ENCODE assay signal across 11 cellular contexts in genomic region chr18:9916814-9917213, GRCh38. TPM values are rescaled to one million over a fixed set of nuclear protein-coding genes. Genes with fewer than 3 reads are reported as not detected.
A peak's percentile ranks its signal among the peaks of the same experiment; 100 is the strongest.
DNase-seq lines count a peak whose midpoint lies in the region; ATAC-seq and TF ChIP-seq lines count a peak whose summit lies in the region.
"Had no signal": no experiment of that assay in that cellular context is flagged by ENCODE, and none has a peak within 500 bp of the region (broad histone marks: within the 10 kb centered on the region; RNA-seq: fewer than 3 reads in every experiment).

No MANE protein-coding gene starts in this region.

- H3K4me1 Mint-ChIP-seq in CD4-positive, CD25-positive, alpha-beta regulatory T cell = peaks cover 22 to 32% (median 27%) of the 10 kb centered on the region in 4 donors
- peaks cover 23% of the 10 kb centered on the region for H3K4me1 Mint-ChIP-seq in nephron progenitor cell

- H3F3A ChIP-seq in Loucy (ENCODE audit: low read depth) = no peaks in the 10 kb centered on the region

- H3K9me2 ChIP-seq in Loucy (replicated peaks; ENCODE audit: low read depth, low read length) = no peaks in the 10 kb centered on the region

- no peak for DNase-seq in CD4-positive, CD25-positive, alpha-beta regulatory T cell
- DNase-seq in choroid plexus epithelial cell (ENCODE audit: low read depth) (no peak), nephron progenitor cell (no peak), G401 (ENCODE audit: low spot score) (no peak)
- DNase-seq: amniotic stem cell, GOT3 had no signal

- no peaks in the 10 kb centered on the region for H3K36me3 Mint-ChIP-seq in CD4-positive, CD25-positive, alpha-beta regulatory T cell
- no peaks in the 10 kb centered on the region for H3K36me3 Mint-ChIP-seq in nephron progenitor cell (ENCODE audit: low read depth)

- no peak overlapping the region for H3K27ac ChIP-seq in CD4-positive, CD25-positive, alpha-beta regulatory T cell (ENCODE audit: insufficient read depth, low read length, poor library complexity, severe bottlenecking)

- H3K36me3 ChIP-seq in CD4-positive, CD25-positive, alpha-beta regulatory T cell (ENCODE audit: control insufficient read depth, insufficient read depth, low read length) = no peaks in the 10 kb centered on the region
- H3K36me3 ChIP-seq in Loucy (ENCODE audit: insufficient read depth, low read length) = no peaks in the 10 kb centered on the region

- H3K4me2 ChIP-seq in Loucy (ENCODE audit: low read depth, low read length, poor library complexity, severe bottlenecking) = peak overlapping the region; percentile 91

- no peak for TF ChIP-seq POLR2A in GM18505 (IDR thresholded peaks at IDR 0.05; ENCODE audit: borderline replicate concordance, extremely low read depth, insufficient read depth, insufficient read length)

- no peak for ATAC-seq in CD4-positive, CD25-positive, alpha-beta regulatory T cell (ENCODE audit: low read depth in 2 of 2)
- ATAC-seq in GM21786 (IDR thresholded peaks at IDR 0.05; ENCODE audit: unreplicated experiment) (no peak), GM19328 (IDR thresholded peaks at IDR 0.05; ENCODE audit: unreplicated experiment) (no peak), GM18505 (IDR thresholded peaks at IDR 0.05; ENCODE audit: unreplicated experiment) (no peak)

- in situ Hi-C loops in G401 (cut with HindIII; ENCODE audit: low sequenced_read_pairs) = no loop called here

- no peaks in the 10 kb centered on the region for H3K27me3 Mint-ChIP-seq in CD4-positive, CD25-positive, alpha-beta regulatory T cell
- no peaks in the 10 kb centered on the region for H3K27me3 Mint-ChIP-seq in nephron progenitor cell (ENCODE audit: low read depth, poor library complexity)

- peak overlapping the region in 1 of 3 donors; percentile 97 for H3K27ac Mint-ChIP-seq in CD4-positive, CD25-positive, alpha-beta regulatory T cell
- H3K27ac Mint-ChIP-seq in nephron progenitor cell = no peak overlapping the region

- no peaks in the 10 kb centered on the region for H3K27me3 ChIP-seq in CD4-positive, CD25-positive, alpha-beta regulatory T cell (ENCODE audit: control insufficient read depth, insufficient read depth, low read length)
- peaks cover 4% of the 10 kb centered on the region for H3K27me3 ChIP-seq in Loucy (ENCODE audit: insufficient read depth, low read length, poor library complexity, severe bottlenecking)

- peaks cover 78% of the 10 kb centered on the region for H3K79me2 ChIP-seq in Loucy (ENCODE audit: insufficient read depth, low read length)

- H3K4me3 ChIP-seq in CD4-positive, CD25-positive, alpha-beta regulatory T cell (ENCODE audit: low read depth, low read length) = peak overlapping the region; percentile 88
- H3K4me3 ChIP-seq in Loucy (ENCODE audit: low read length, poor library complexity, severe bottlenecking) (peak overlapping the region; percentile 92), choroid plexus epithelial cell (ENCODE audit: low read depth, low read length) (peak overlapping the region; percentile 89)

- no peak for TF ChIP-seq CTCF in Loucy (conservative IDR thresholded peaks at IDR 0.05; ENCODE audit: low read length)
- TF ChIP-seq CTCF in choroid plexus epithelial cell (conservative IDR thresholded peaks at IDR 0.05; ENCODE audit: low read depth, low read length) = no peak
- TF ChIP-seq CTCF in nephron progenitor cell (IDR thresholded peaks at IDR 0.05) = no peak

- H3K9me3 Mint-ChIP-seq in CD4-positive, CD25-positive, alpha-beta regulatory T cell = peaks cover 0 to 1% (median 0%) of the 10 kb centered on the region in 7 donors
- no peaks in the 10 kb centered on the region for H3K9me3 Mint-ChIP-seq in nephron progenitor cell

- H3K9ac ChIP-seq in Loucy (ENCODE audit: low read depth, low read length, poor library complexity, severe bottlenecking) = peak overlapping the region; percentile 87

- H2AFZ ChIP-seq in Loucy (ENCODE audit: low read length) = no peak overlapping the region

- peaks cover 73% of the 10 kb centered on the region for H3K4me1 ChIP-seq in CD4-positive, CD25-positive, alpha-beta regulatory T cell (ENCODE audit: control insufficient read depth, insufficient read depth, low read length, poor library complexity, severe bottlenecking)
- H3K4me1 ChIP-seq in Loucy (ENCODE audit: insufficient read depth, low read length, poor library complexity, severe bottlenecking) = peaks cover 67% of the 10 kb centered on the region

- peak overlapping the region; percentile 93 to 99 (median 96) for H3K4me3 Mint-ChIP-seq in CD4-positive, CD25-positive, alpha-beta regulatory T cell
- H3K4me3 Mint-ChIP-seq in nephron progenitor cell = peak overlapping the region; percentile 93

- H4K20me1 ChIP-seq in Loucy (ENCODE audit: insufficient read depth, low read length, poor library complexity, severe bottlenecking) = peaks cover 72% of the 10 kb centered on the region

- H3K9me3 ChIP-seq in CD4-positive, CD25-positive, alpha-beta regulatory T cell (ENCODE audit: control insufficient read depth in 2 of 2, low read length in 2 of 2) = no peaks in the 10 kb centered on the region
- H3K9me3 ChIP-seq in Loucy (ENCODE audit: insufficient read depth, low read depth, low read length) = no peaks in the 10 kb centered on the region

RNA-seq across cellular contexts. Expression of gene VAPA, which starts 3.0 kb away (rescaled TPM):
- total RNA-seq in CD4-positive, CD25-positive, alpha-beta regulatory T cell = 163 TPM
- polyA plus RNA-seq in CD4-positive, CD25-positive, alpha-beta regulatory T cell = 100 to 1,000 TPM; 253 to 286 (median 269) TPM
- total RNA-seq in G401 (2014; rRNA removed; shearing (Covaris generic)) = 141 and 231 TPM in 2 replicates

RNA-seq across cellular contexts. Expression of gene TXNDC2, which starts 31.0 kb away (rescaled TPM):
- not detected for total RNA-seq in CD4-positive, CD25-positive, alpha-beta regulatory T cell
- not detected for polyA plus RNA-seq in CD4-positive, CD25-positive, alpha-beta regulatory T cell
- total RNA-seq in G401 (2014; rRNA removed; shearing (Covaris generic)) = 0.06 TPM in 1 of 2 replicates, not detected in the other
- polyA plus RNA-seq: liver had no signal
